ENCODE assay signal across 36 cellular contexts in genomic region chr13:36146513-36147276, GRCh38. TPM values are rescaled to one million over a fixed set of nuclear protein-coding genes. Genes with fewer than 3 reads are reported as not detected.
"Had no signal": no experiment of that assay in that cellular context is flagged by ENCODE, and none has a peak within 500 bp of the region (broad histone marks: within the 10 kb centered on the region; RNA-seq: fewer than 3 reads in every experiment).

No MANE protein-coding gene starts in this region.

- H3K4me1 ChIP-seq: adrenal gland, ascending aorta, gastroesophageal sphincter, left lung, pancreas, prostate gland, upper lobe of left lung, vagina had no signal

- H3K27ac ChIP-seq: adrenal gland, ascending aorta, gastroesophageal sphincter, left lung, pancreas, prostate gland, upper lobe of left lung, vagina had no signal

- H3K27me3 ChIP-seq: adrenal gland, ascending aorta, gastroesophageal sphincter, left lung, pancreas, upper lobe of left lung, vagina had no signal

- ATAC-seq: gastroesophageal sphincter; left lung; naive thymus-derived CD4-positive, alpha-beta T cell; pancreas; stimulated activated memory B cell treated with anti-CD40 and anti-IgM and Interleukin-4, amounts not matched to agents 10 μg/mL and 1 μg/mL and 100 μg/mL, for 72 hours; stimulated activated naive CD8-positive, alpha-beta T cell treated with anti-CD3 and anti-CD28 coated beads, Interleukin-15, amount 100 ng/mL, for 72 hours; T-helper 17 cell had no signal

- H3K36me3 ChIP-seq: adrenal gland, ascending aorta, gastroesophageal sphincter, left lung, pancreas, prostate gland, upper lobe of left lung, vagina had no signal

- DNase-seq: activated CD4-positive, alpha-beta memory T cell treated with anti-CD3 and anti-CD28 coated beads for 36 hours; activated CD4-positive, CD25-positive, alpha-beta regulatory T cell treated with anti-CD3 and anti-CD28 coated beads, Interleukin-2, amount 50 U/mL, for 72 hours; activated CD8-positive, alpha-beta memory T cell treated with anti-CD3 and anti-CD28 coated beads, Interleukin-2, amount 50 U/mL, for 4 hours; activated effector memory CD4-positive, alpha-beta T cell treated with anti-CD3 and anti-CD28 coated beads, Interleukin-2, amount 50 U/mL, for 16 hours; activated naive CD4-positive, alpha-beta T cell treated with anti-CD3 and anti-CD28 coated beads for 36 hours; activated naive CD8-positive, alpha-beta T cell treated with anti-CD3 and anti-CD28 coated beads for 36 hours; activated T-cell treated with anti-CD3 and anti-CD28 coated beads, Interleukin-2, amount 50 U/mL, for 1 hour; adrenal gland; central memory CD4-positive, alpha-beta T cell; dermis blood vessel endothelial cell; effector CD8-positive, alpha-beta T cell; head of caudate nucleus; kidney glomerular epithelial cell; left lung; midbrain; naive thymus-derived CD4-positive, alpha-beta T cell; pancreas; retina; stimulated activated CD4-positive, alpha-beta T cell treated with anti-CD3 and anti-CD28 coated beads, Interleukin-1b, Interleukin-23, amount 100 ng/mL, for 48 hours; stimulated activated CD4-positive, alpha-beta T cell treated with anti-CD3 and anti-CD28 coated beads, Interleukin-4, amount 100 ng/mL, for 4 hours; stimulated activated CD8-positive, alpha-beta memory T cell treated with anti-CD3 and anti-CD28 coated beads, Interleukin-4, amount 100 ng/mL, for 48 hours; stimulated activated naive CD8-positive, alpha-beta T cell treated with anti-CD3 and anti-CD28 coated beads, Interleukin-15, amount 100 ng/mL, for 72 hours; substantia nigra; T-helper 17 cell; T1000; upper lobe of left lung had no signal

- H3K4me3 ChIP-seq: adrenal gland, ascending aorta, gastroesophageal sphincter, left lung, pancreas, prostate gland, smooth muscle cell, upper lobe of left lung, vagina had no signal

- H3K9me3 ChIP-seq: adrenal gland, gastroesophageal sphincter, pancreas, prostate gland, vagina had no signal

- H3K4me2 ChIP-seq: smooth muscle cell had no signal

- FAIRE-seq: endometrium, pancreas had no signal

RNA-seq across cellular contexts. Expression of gene DCLK1, which starts 15.5 kb away (rescaled TPM):
- total RNA-seq: activated CD4-positive, alpha-beta memory T cell treated with anti-CD3 and anti-CD28 coated beads for 36 hours; activated CD4-positive, alpha-beta T cell treated with anti-CD3 and anti-CD28 coated beads, Interleukin-2, amount 10 ng/mL, durations not matched to agents 24 days and 14 days; activated CD8-positive, alpha-beta memory T cell treated with anti-CD3 and anti-CD28 coated beads for 36 hours; activated naive CD4-positive, alpha-beta T cell treated with anti-CD3 and anti-CD28 coated beads for 36 hours; activated naive CD8-positive, alpha-beta T cell treated with anti-CD3 and anti-CD28 coated beads for 36 hours; activated T-helper 1 cell treated with anti-CD3 and anti-CD28 coated beads, Interleukin-12 subunit alpha, Interleukin-12 subunit beta, Interleukin-2, Interleukin-4 antibody, amounts not matched to agents 30 ng/mL and 10 ng/mL and 1 ng/mL, durations not matched to agents 14 hours and 24 hours and 36 hours; naive thymus-derived CD4-positive, alpha-beta T cell; T-helper 17 cell had no signal
- polyA plus RNA-seq: naive thymus-derived CD4-positive, alpha-beta T cell; smooth muscle cell had no signal
